ENCODE assay signal across 23 cellular contexts in genomic region chr11:117428856-117429229, GRCh38.
DNase-seq lines count a peak whose midpoint lies in the region; ATAC-seq, FAIRE-seq and TF ChIP-seq lines count a peak whose summit lies in the region.
"Had no signal": no experiment of that assay in that cellular context is flagged by ENCODE, and none has a peak within 500 bp of the region (broad histone marks: within the 10 kb centered on the region; RNA-seq: fewer than 3 reads in every experiment).

No MANE protein-coding gene starts in this region.

- TF ChIP-seq RAD21 in HCT116 (IDR thresholded peaks at IDR 0.05; ENCODE audit: low read depth), result 0 out of 2 replicates have a peak, but pooled peaks have one; percentile 18
- TF ChIP-seq RAD21 in H1 (IDR thresholded peaks at IDR 0.05 in 1 of 2, conservative IDR thresholded peaks at IDR 0.05 in 1 of 2; ENCODE audit: low read depth in 2 of 2, low read length in 2 of 2), result peak in 1 of 2 experiments; percentile 34; a peak in 1 of 4 replicates

- H3K4ac ChIP-seq in H1 (replicated peaks; ENCODE audit: insufficient read length, low read depth, low read length), result no peak overlapping the region

- H3K79me2 ChIP-seq in HCT116 (ENCODE audit: insufficient read depth, low read length) (no peaks in the 10 kb centered on the region), PC-3 (ENCODE audit: low read length) (no peaks in the 10 kb centered on the region), H1 (ENCODE audit: control insufficient read depth in 1 of 2, insufficient read depth in 2 of 2, low read length in 2 of 2) (no peaks in the 10 kb centered on the region), GM23248 (ENCODE audit: insufficient read depth) (no peaks in the 10 kb centered on the region)

- peak overlapping the region; percentile 6 for H2BK120ac ChIP-seq in H1 (replicated peaks; ENCODE audit: low read depth, low read length)

- H3K23ac ChIP-seq in H1 (ENCODE audit: insufficient read length), result no peak overlapping the region

- in situ Hi-C loops in GM23248 (cut with MboI), result no loop called here

- WGBS in H1 (ENCODE audit: extremely low coverage in 1 of 2, insufficient coverage in 1 of 2, insufficient read length in 1 of 2, insufficient replicate concordance in 2 of 2, low coverage in 1 of 2, low lambda C conversion rate in 2 of 2, missing lambda C conversion rate in 1 of 2), 2 experiments, result 82% methylated on average over 7 of the region's 7 CpGs; no CpG with 5 or more reads in 1 of the 2 experiments
- 48 to 57% methylated on average over 7 of the region's 7 CpGs for WGBS in GM23248 (ENCODE audit: low coverage in 1 of 2, low lambda C conversion rate in 2 of 2, missing lambda C conversion rate in 2 of 2), 2 experiments

- no peaks in the 10 kb centered on the region for H3K27me3 ChIP-seq in BE2C
- peaks cover 9% of the 10 kb centered on the region; the same call in 1 of the 2 replicates for H3K27me3 ChIP-seq in HCT116 (ENCODE audit: insufficient read depth, low read length)
- H3K27me3 ChIP-seq in PC-3 (ENCODE audit: low read length), result peaks cover 43% of the 10 kb centered on the region
- no peaks in the 10 kb centered on the region; a peak in 1 of 7 replicates for H3K27me3 ChIP-seq in H1 (replicated peaks in 1 of 4; ENCODE audit: control insufficient read depth in 3 of 4, extremely low read depth in 1 of 4, insufficient read depth in 3 of 4, low read length in 3 of 4)
- peaks cover 14% of the 10 kb centered on the region for H3K27me3 ChIP-seq in GM23248 (replicated peaks; ENCODE audit: insufficient read depth)
- H3K27me3 ChIP-seq: BLaER1 had no signal

- TF ChIP-seq POLR2A in HCT116 (IDR thresholded peaks at IDR 0.05; ENCODE audit: borderline replicate concordance, extremely low read depth, insufficient read depth, insufficient read length) (no peak), H1 (IDR thresholded peaks at IDR 0.05; ENCODE audit: control extremely low read depth in 1 of 2, low read depth in 2 of 2, low read length in 2 of 2) (no peak), GM18505 (IDR thresholded peaks at IDR 0.05; ENCODE audit: borderline replicate concordance, extremely low read depth, insufficient read depth, insufficient read length) (no peak)

- H3K18ac ChIP-seq in H1 (ENCODE audit: extremely low read depth, low read length), result no peak overlapping the region

- H3K36me3 ChIP-seq in BE2C (no peaks in the 10 kb centered on the region), HCT116 (ENCODE audit: control insufficient read depth in 1 of 2, insufficient read depth in 2 of 2, low read length in 2 of 2) (no peaks in the 10 kb centered on the region), PC-3 (ENCODE audit: low read depth, low read length) (no peaks in the 10 kb centered on the region), H1 (ENCODE audit: control insufficient read depth in 2 of 4, insufficient read depth in 4 of 4, low read length in 3 of 4) (no peaks in the 10 kb centered on the region), GM23248 (ENCODE audit: low read depth) (no peaks in the 10 kb centered on the region)
- H3K36me3 ChIP-seq: BLaER1 had no signal

- no peak overlapping the region for H3K4me3 ChIP-seq in BE2C (ENCODE audit: low read depth, low read length)
- no peak overlapping the region for H3K4me3 ChIP-seq in HCT116 (replicated peaks in 1 of 2; ENCODE audit: low read depth in 1 of 2, low read length in 2 of 2)
- H3K4me3 ChIP-seq in PC-3 (ENCODE audit: low read length), result no peak overlapping the region
- H3K4me3 ChIP-seq in H1 (ENCODE audit: extremely low read depth in 1 of 4, insufficient read depth in 2 of 4, low read depth in 3 of 4, low read length in 4 of 4), result no peak overlapping the region
- no peak overlapping the region for H3K4me3 ChIP-seq in GM23248
- H3K4me3 ChIP-seq: A549, BLaER1 had no signal

- H3K4me1 ChIP-seq in BE2C, result peaks cover 4% of the 10 kb centered on the region
- H3K4me1 ChIP-seq in HCT116 (ENCODE audit: control insufficient read depth in 1 of 2, insufficient read depth in 2 of 2, low read length in 2 of 2), result no peaks in the 10 kb centered on the region
- H3K4me1 ChIP-seq in PC-3 (ENCODE audit: insufficient read depth, low read length), result no peaks in the 10 kb centered on the region
- H3K4me1 ChIP-seq in H1 (replicated peaks in 1 of 4; ENCODE audit: control insufficient read depth in 3 of 4, insufficient read depth in 4 of 4, low read length in 3 of 4), result peaks cover 0 to 7% (median 4%) of the 10 kb centered on the region in 4 experiments; a peak in 6 of 7 replicates
- H3K4me1 ChIP-seq in GM23248 (ENCODE audit: insufficient read depth), result no peaks in the 10 kb centered on the region
- H3K4me1 ChIP-seq: A549 had no signal

- TF ChIP-seq CTCF in BE2C (IDR thresholded peaks at IDR 0.05; ENCODE audit: low read depth, low read length) (0 out of 2 replicates have a peak, but pooled peaks have one; percentile 6), HCT116 (IDR thresholded peaks at IDR 0.05 in 2 of 3, conservative IDR thresholded peaks at IDR 0.05 in 1 of 3; ENCODE audit: borderline replicate concordance in 1 of 3, insufficient read depth in 1 of 3, low read depth in 2 of 3, low read length in 2 of 3) (peak in 2 of 3 experiments; percentile 10 to 11; a peak in 1 of 6 replicates), PC-3 (conservative IDR thresholded peaks at IDR 0.05; ENCODE audit: low read depth, low read length) (0 out of 2 replicates have a peak, but pooled peaks have one; percentile 25), H1 (IDR thresholded peaks at IDR 0.05; ENCODE audit: control extremely low read depth in 1 of 3, insufficient read depth in 1 of 3, low read depth in 1 of 3, low read length in 3 of 3) (peak; percentile 8 to 16 (median 10); a peak in 3 of 4 replicates)

- no peak overlapping the region for H4K91ac ChIP-seq in H1 (replicated peaks; ENCODE audit: insufficient read length, low read length)

- TF ChIP-seq EP300 in H1 (IDR thresholded peaks at IDR 0.05; ENCODE audit: borderline replicate concordance in 1 of 2, low read depth in 2 of 2, low read length in 2 of 2), result no peak

- H3K23me2 ChIP-seq in H1 (ENCODE audit: low read depth, low read length), result no peaks in the 10 kb centered on the region

- 0 out of 2 replicates have a peak overlapping the region, but pooled peaks have one; percentile 27 for H2BK12ac ChIP-seq in H1 (ENCODE audit: low read depth, low read length)

- CTCF ChIA-PET in HCT116 (lab: Charles Lee) (interaction anchor here (4.9 kb wide), 1 partner anchor 388 kb away, joined by 87 read pairs; no protein-coding TSS in a partner anchor), PC-3 (lab: Charles Lee) (no interaction called here), H1 (lab: Charles Lee; ENCODE audit: partially characterized antibody) (interaction anchor here (0.7 to 10.9 kb wide), 17 partner anchors 9 to 389 kb away, joined by 3 to 142 read pairs (median 3); no protein-coding TSS in a partner anchor)

- no peaks in the 10 kb centered on the region for H4K20me1 ChIP-seq in HCT116 (ENCODE audit: insufficient read depth)
- H4K20me1 ChIP-seq in PC-3 (ENCODE audit: low read length), result no peaks in the 10 kb centered on the region
- H4K20me1 ChIP-seq in H1 (replicated peaks in 1 of 2; ENCODE audit: control insufficient read depth in 1 of 2, insufficient read depth in 2 of 2, low read length in 2 of 2), result no peaks in the 10 kb centered on the region
- H4K20me1 ChIP-seq in GM23248 (ENCODE audit: insufficient read depth), result no peaks in the 10 kb centered on the region
- H4K20me1 ChIP-seq: BLaER1 had no signal

- H3K9me2 ChIP-seq in HCT116 (ENCODE audit: insufficient read depth), result no peaks in the 10 kb centered on the region
- no peaks in the 10 kb centered on the region for H3K9me2 ChIP-seq in PC-3 (replicated peaks; ENCODE audit: low read length)
- H3K9me2 ChIP-seq in GM23248 (ENCODE audit: insufficient read depth), result no peaks in the 10 kb centered on the region
- H3K9me2 ChIP-seq: SK-N-SH had no signal

- H2BK15ac ChIP-seq in H1 (ENCODE audit: low read length), result peak overlapping the region; percentile 92; the same call in 1 of the 2 replicates

- H3F3A ChIP-seq in PC-3 (ENCODE audit: low read length, unreplicated experiment) (no peaks in the 10 kb centered on the region), GM23248 (ENCODE audit: insufficient read depth) (no peaks in the 10 kb centered on the region)

- H2BK5ac ChIP-seq in H1 (ENCODE audit: low read depth, low read length), result no peak overlapping the region

- POLR2A ChIA-PET in HCT116 (lab: Charles Lee), result no interaction called here
- POLR2A ChIA-PET in PC-3 (lab: Charles Lee; ENCODE audit: unreplicated experiment), result no interaction called here
- POLR2A ChIA-PET in H1 (lab: Charles Lee; ENCODE audit: partially characterized antibody), result interaction anchor here (0.7 kb wide), 1 partner anchor 9 kb away, joined by 3 read pairs; no protein-coding TSS in a partner anchor

- DNase-seq in BE2C (no peak), HCT116 (ENCODE audit: low read depth, low spot score) (no peak), PC-3 (no peak), H1 (ENCODE audit: low read depth in 1 of 2, low spot score in 2 of 2) (no peak), GM23248 (no peak), cerebellum (ENCODE audit: low spot score) (no peak)
- DNase-seq: Calu3; CD4-positive, alpha-beta memory T cell; DMS53; EL; MV-4-11; NCI-H1694 treated with DMSO at 0.1 percent for 48 hours; NCI-H2107; NCI-H2227 treated with DMSO at 0.1 percent for 48 hours; NCI-H524; RPMI8226; SHP77 treated with DMSO at 0.1 percent for 48 hours; SK-N-SH; T-cell had no signal

- no peak overlapping the region for H3K27ac ChIP-seq in HCT116 (ENCODE audit: low read depth, low read length)
- no peak overlapping the region for H3K27ac ChIP-seq in PC-3 (ENCODE audit: low read length)
- no peak overlapping the region for H3K27ac ChIP-seq in H1 (ENCODE audit: low read depth, low read length)
- H3K27ac ChIP-seq in GM23248, result no peak overlapping the region
- H3K27ac ChIP-seq: A549, BLaER1 had no signal

- H3K4me2 ChIP-seq in HCT116 (ENCODE audit: low read length) (no peak overlapping the region), PC-3 (ENCODE audit: low read length) (no peak overlapping the region), H1 (ENCODE audit: insufficient read depth in 1 of 2, low read depth in 2 of 2, low read length in 2 of 2) (no peak overlapping the region), GM23248 (ENCODE audit: unreplicated experiment) (no peak overlapping the region)
- H3K4me2 ChIP-seq: A549, BLaER1, SK-N-SH had no signal

- H3K9me3 ChIP-seq in BE2C, result no peaks in the 10 kb centered on the region
- no peaks in the 10 kb centered on the region for H3K9me3 ChIP-seq in HCT116 (ENCODE audit: control insufficient read depth in 1 of 2, insufficient read depth in 1 of 2, low read depth in 1 of 2, low read length in 2 of 2)
- no peaks in the 10 kb centered on the region for H3K9me3 ChIP-seq in PC-3 (ENCODE audit: low read length)
- H3K9me3 ChIP-seq in H1 (ENCODE audit: insufficient read depth in 2 of 2, low read depth in 1 of 2, low read length in 1 of 2), result no peaks in the 10 kb centered on the region
- no peaks in the 10 kb centered on the region for H3K9me3 ChIP-seq in GM23248 (ENCODE audit: low read depth)
- H3K9me3 ChIP-seq: A549, BLaER1, SK-N-SH had no signal

- H2AFZ ChIP-seq in HCT116 (ENCODE audit: low read depth, low read length, poor library complexity, severe bottlenecking) (no peak overlapping the region), PC-3 (ENCODE audit: low read length) (no peak overlapping the region), H1 (ENCODE audit: low read length) (no peak overlapping the region), GM23248 (no peak overlapping the region)

- BruUV-seq in HCT116 (replicated peaks; lab: Mats Ljungman, UMichigan) (no TSS peak), PC-3 (replicated peaks; lab: Mats Ljungman, UMichigan) (no TSS peak)

- ATAC-seq in HCT116, result no peak
- no peak for ATAC-seq in PC-3
- ATAC-seq in GM18505 (IDR thresholded peaks at IDR 0.05; ENCODE audit: unreplicated experiment), result no peak
- no peak for ATAC-seq in HG02981 (IDR thresholded peaks at IDR 0.05; ENCODE audit: unreplicated experiment)
- ATAC-seq: A549, T-cell had no signal

- H3K56ac ChIP-seq in H1 (replicated peaks; ENCODE audit: insufficient read length, low read depth, low read length), result no peak overlapping the region

- no peak overlapping the region for H4K5ac ChIP-seq in H1 (ENCODE audit: insufficient read length, low read depth, low read length)

- 0 out of 2 replicates have a peak overlapping the region, but pooled peaks have one; percentile 72 for H2AK5ac ChIP-seq in H1 (ENCODE audit: low read depth, low read length)

- no peak for FAIRE-seq in H1 (lab: Jason Lieb, UNC)
- FAIRE-seq: A549 had no signal

- no peaks in the 10 kb centered on the region for H3K79me1 ChIP-seq in H1 (ENCODE audit: low read depth, low read length)

- H3K14ac ChIP-seq in H1 (ENCODE audit: insufficient read length), result no peak overlapping the region

- no peak overlapping the region for H4K8ac ChIP-seq in H1 (ENCODE audit: extremely low read depth, insufficient read depth, low read length)

- no peak overlapping the region for H2BK20ac ChIP-seq in H1 (ENCODE audit: low read length)

- RAD21 ChIA-PET in HCT116 (lab: Charles Lee; ENCODE audit: low non-redundant PET in 1 of 2, low total read pairs in 2 of 2, uncharacterized antibody in 2 of 2, unreplicated experiment in 2 of 2), result interaction anchor here in 1 of 2 experiments (0.6 kb wide), 1 partner anchor 39 kb away, joined by 5 read pairs; no protein-coding TSS in a partner anchor

- H3K9ac ChIP-seq in HCT116 (ENCODE audit: low read length), result no peak overlapping the region
- H3K9ac ChIP-seq in PC-3 (ENCODE audit: low read length), result no peak overlapping the region
- H3K9ac ChIP-seq in H1 (replicated peaks in 1 of 4; ENCODE audit: extremely low read depth in 1 of 4, low read depth in 3 of 4, low read length in 3 of 4), result no peak overlapping the region
- H3K9ac ChIP-seq in GM23248, result no peak overlapping the region
- H3K9ac ChIP-seq: BLaER1, SK-N-SH had no signal

- intact Hi-C loops in HCT116 (cut with micrococcal nuclease) (loop anchor here (10.0 kb wide), 1 partner anchor 516 kb away; no protein-coding TSS in a partner anchor), PC-3 (cut with micrococcal nuclease) (loop anchor here (5.0 kb wide), 2 partner anchors 388 to 518 kb away; no protein-coding TSS in a partner anchor)
